6 cellular contexts compared by ENCODE assay signal in the genomic region with DNA sequence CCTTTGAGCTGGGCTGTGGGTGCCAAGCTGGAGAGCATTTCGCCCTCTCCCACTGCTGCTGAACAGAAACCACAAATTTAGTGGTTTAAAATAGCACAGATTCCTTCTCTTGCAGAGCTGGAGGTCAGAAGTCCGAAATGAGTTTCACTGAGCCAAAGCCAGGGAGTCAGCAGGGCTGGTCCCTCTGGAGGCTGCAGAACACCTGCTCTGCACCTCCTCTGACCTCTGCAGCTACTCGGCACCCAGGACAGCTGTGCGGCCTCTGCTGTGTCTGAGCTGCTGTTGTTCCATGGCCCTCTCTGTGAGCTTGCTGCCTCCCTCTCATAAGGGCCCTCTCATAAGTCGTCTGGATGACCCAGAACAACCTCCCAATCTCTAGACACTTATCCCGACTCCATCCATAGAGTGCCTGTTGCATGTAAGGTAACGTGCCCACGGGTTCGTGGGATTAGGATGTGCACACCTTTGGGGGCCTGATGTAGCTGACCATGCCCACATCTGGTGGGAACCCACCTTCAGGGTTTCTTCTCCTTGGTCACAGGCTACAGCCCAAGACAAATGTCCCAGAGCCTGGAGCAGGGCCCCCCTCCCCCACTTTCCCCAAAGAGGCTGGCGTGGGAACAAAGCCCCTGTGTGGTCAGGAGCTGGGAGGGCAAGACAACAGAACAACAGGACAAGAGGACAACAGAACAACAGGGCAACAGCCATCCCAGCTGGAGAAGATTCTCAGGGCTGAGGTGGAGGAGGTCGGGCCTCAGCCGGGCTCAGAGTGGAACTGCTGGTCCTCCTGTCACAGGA.
DNase-seq lines count a peak whose midpoint lies in the region; ATAC-seq, FAIRE-seq and TF ChIP-seq lines count a peak whose summit lies in the region.
"Not testable (repeated sequence)": the region's sequence is repeated elsewhere in the genome, so short reads cannot be mapped to it uniquely, and the experiment has no call there.

No MANE protein-coding gene starts in this region.

- H3K27ac Mint-ChIP-seq in natural killer cell treated with Interleukin-12 subunit alpha and Interleukin-12 subunit beta and Interleukin-15 and Interleukin-18, amount 100 ng/mL, for 72 hours = not testable (repeated sequence)

- 14% methylated on average over 4 of the region's 12 CpGs for WGBS in HepG2 (ENCODE audit: low lambda C conversion rate)

- TF ChIP-seq CTCF in Panc1 (IDR thresholded peaks at IDR 0.05); coronary artery (IDR thresholded peaks at IDR 0.05); HepG2 (CRISPR knock-in tag; IDR thresholded peaks at IDR 0.05); upper lobe of right lung (IDR thresholded peaks at IDR 0.05): not testable (repeated sequence)

- not testable (repeated sequence) for FAIRE-seq in HepG2 (lab: Jason Lieb, UNC)

- TF ChIP-seq POLR2A in HepG2 (IDR thresholded peaks at IDR 0.05; ENCODE audit: insufficient read depth in 1 of 2, low read depth in 2 of 2, low read length in 2 of 2) = not testable (repeated sequence)

- CTCF ChIA-PET in Panc1 (lab: Charles Lee); HepG2 (lab: Yijun Ruan, JAX; ENCODE audit: low intra/inter-chr PET ratio, low total read pairs): not testable (repeated sequence)

- not testable (repeated sequence) for H3K27ac ChIP-seq in BLaER1 treated with 17β-estradiol and CSF1 and Interleukin-3, amounts not matched to agents 10 nM and 100 nM; Panc1 (ENCODE audit: low read length); coronary artery; HepG2 (ENCODE audit: extremely low read length, insufficient read depth, low read length); upper lobe of right lung

- H3K36me3 ChIP-seq in BLaER1 treated with 17β-estradiol and CSF1 and Interleukin-3, amounts not matched to agents 10 nM and 100 nM; Panc1 (ENCODE audit: control insufficient read depth, insufficient read depth, low read length); HepG2 (replicated peaks in 1 of 2; ENCODE audit: control insufficient read depth in 1 of 2, insufficient read depth in 2 of 2, low read length in 2 of 2); upper lobe of right lung: not testable (repeated sequence)

- TF ChIP-seq EP300 in HepG2 (IDR thresholded peaks at IDR 0.05; ENCODE audit: low read depth in 2 of 2, low read length in 2 of 2); HepG2 (CRISPR knock-in tag; IDR thresholded peaks at IDR 0.05; ENCODE audit: borderline replicate concordance): not testable (repeated sequence)

- H3K4me1 ChIP-seq in BLaER1 treated with 17β-estradiol and CSF1 and Interleukin-3, amounts not matched to agents 10 nM and 100 nM = peaks cover 0 to 26% (median 9%) of the 10 kb centered on the region in 10 experiments; a peak in 15 of 20 replicates
- not testable (repeated sequence) for H3K4me1 ChIP-seq in Panc1 (ENCODE audit: control insufficient read depth, insufficient read depth, low read length); HepG2 (ENCODE audit: insufficient read depth, low read length); upper lobe of right lung

- TF ChIP-seq RAD21 in HepG2 (CRISPR knock-in tag; IDR thresholded peaks at IDR 0.05) = not testable (repeated sequence)

- H2AFZ ChIP-seq in HepG2 (ENCODE audit: low read length) = not testable (repeated sequence)

- H3K27me3 ChIP-seq in BLaER1 treated with 17β-estradiol and CSF1 and Interleukin-3, amounts not matched to agents 10 nM and 100 nM; Panc1 (ENCODE audit: control insufficient read depth, insufficient read depth, low read length); HepG2 (ENCODE audit: control insufficient read depth in 1 of 2, insufficient read depth in 2 of 2, low read length in 2 of 2); upper lobe of right lung: not testable (repeated sequence)

- H3K9me3 Mint-ChIP-seq in natural killer cell treated with Interleukin-12 subunit alpha and Interleukin-12 subunit beta and Interleukin-15 and Interleukin-18, amount 100 ng/mL, for 72 hours = not testable (repeated sequence)

- not testable (repeated sequence) for H3K9ac ChIP-seq in BLaER1 treated with 17β-estradiol and CSF1 and Interleukin-3, amounts not matched to agents 10 nM and 100 nM; HepG2 (ENCODE audit: insufficient read depth, low read depth, low read length)

- not testable (repeated sequence) for H3K36me3 Mint-ChIP-seq in natural killer cell treated with Interleukin-12 subunit alpha and Interleukin-12 subunit beta and Interleukin-15 and Interleukin-18, amount 100 ng/mL, for 72 hours

- POLR2A ChIA-PET in Panc1 (lab: Charles Lee); HepG2 (lab: Yijun Ruan, JAX): not testable (repeated sequence)

- DNase-seq in Panc1 (ENCODE audit: low read depth, low spot score); HepG2 (ENCODE audit: low spot score); natural killer cell treated with Interleukin-12 subunit alpha and Interleukin-12 subunit beta and Interleukin-15 and Interleukin-18, amount 100 ng/mL, for 72 hours (ENCODE audit: low spot score); upper lobe of right lung: not testable (repeated sequence)
- peak; percentile 50 for DNase-seq in coronary artery (ENCODE audit: low spot score)

- H3K9me3 ChIP-seq in BLaER1 treated with 17β-estradiol and CSF1 and Interleukin-3, amounts not matched to agents 10 nM and 100 nM (replicated peaks in 1 of 11); Panc1 (ENCODE audit: control insufficient read depth, insufficient read depth, low read depth, low read length); HepG2 (ENCODE audit: low read length); upper lobe of right lung: not testable (repeated sequence)

- in situ Hi-C loops in Panc1 (cut with HindIII; ENCODE audit: low pct_unique_long_range_greater_than_20kb, low sequenced_read_pairs); HepG2 (cut with HindIII; ENCODE audit: extremely low pct_ligation_motif_present, low pct_unique_long_range_greater_than_20kb): not testable (repeated sequence)

- not testable (repeated sequence) for H3K79me2 ChIP-seq in HepG2 (ENCODE audit: insufficient read depth, low read length)

- H3K4me2 ChIP-seq in BLaER1 treated with 17β-estradiol and CSF1 and Interleukin-3, amounts not matched to agents 10 nM and 100 nM = peak overlapping the region in 8 of 11 experiments; percentile 8 to 63 (median 50); a peak in 12 of 22 replicates
- not testable (repeated sequence) for H3K4me2 ChIP-seq in HepG2 (ENCODE audit: low read depth, low read length)

- not testable (repeated sequence) for H4K20me1 ChIP-seq in BLaER1 treated with 17β-estradiol and CSF1 and Interleukin-3, amounts not matched to agents 10 nM and 100 nM; HepG2 (ENCODE audit: insufficient read depth, low read length)

- H3K27me3 Mint-ChIP-seq in natural killer cell treated with Interleukin-12 subunit alpha and Interleukin-12 subunit beta and Interleukin-15 and Interleukin-18, amount 100 ng/mL, for 72 hours = not testable (repeated sequence)

- not testable (repeated sequence) for BruUV-seq in Panc1 (replicated peaks; lab: Mats Ljungman, UMichigan); HepG2 (replicated peaks; lab: Mats Ljungman, UMichigan)

- H3K4me3 ChIP-seq in BLaER1 treated with 17β-estradiol and CSF1 and Interleukin-3, amounts not matched to agents 10 nM and 100 nM; Panc1 (ENCODE audit: low read depth in 2 of 2, low read length in 2 of 2); coronary artery; HepG2 (replicated peaks in 1 of 3; ENCODE audit: insufficient read depth in 1 of 3, low read depth in 2 of 3, low read length in 3 of 3); upper lobe of right lung: not testable (repeated sequence)

- ATAC-seq in Panc1 (0 out of 2 replicates have a peak, but pooled peaks have one; percentile 36), HepG2 (peak; percentile 65), upper lobe of right lung (peak; percentile 18)
- peak; percentile 35 to 43 for ATAC-seq in natural killer cell treated with Interleukin-12 subunit alpha and Interleukin-12 subunit beta and Interleukin-15 and Interleukin-18, amount 100 ng/mL, for 72 hours

- not testable (repeated sequence) for H3K4me1 Mint-ChIP-seq in natural killer cell treated with Interleukin-12 subunit alpha and Interleukin-12 subunit beta and Interleukin-15 and Interleukin-18, amount 100 ng/mL, for 72 hours (ENCODE audit: low read depth in 2 of 2)

- not testable (repeated sequence) for H3K4me3 Mint-ChIP-seq in natural killer cell treated with Interleukin-12 subunit alpha and Interleukin-12 subunit beta and Interleukin-15 and Interleukin-18, amount 100 ng/mL, for 72 hours

- intact Hi-C loops in Panc1 (cut with micrococcal nuclease; ENCODE audit: unreplicated experiment); HepG2 (cut with micrococcal nuclease; ENCODE audit: unreplicated experiment); upper lobe of right lung (cut with DNase I): not testable (repeated sequence)
